In the genomic region with DNA sequence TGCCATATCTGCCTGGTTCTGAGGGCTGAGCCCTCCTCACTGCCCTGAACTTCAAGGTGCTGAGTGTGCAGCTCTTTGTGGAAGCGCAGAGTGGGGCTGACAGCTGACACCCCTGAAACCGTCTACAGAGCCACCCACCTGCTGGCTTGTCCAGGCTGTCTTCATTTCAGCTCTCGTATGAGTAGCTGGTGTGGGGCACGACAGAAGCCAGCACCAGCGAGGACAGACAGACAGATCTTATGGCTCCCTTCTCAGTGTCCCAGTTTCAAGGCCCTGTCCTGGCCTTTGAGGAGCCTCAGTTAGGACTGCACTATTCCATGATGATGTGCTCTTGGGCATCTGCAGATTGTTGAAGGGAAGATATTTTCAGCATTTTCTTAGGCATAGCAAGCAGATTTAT, we compare ENCODE assay signal across 4 cellular contexts.
"Had no signal": no experiment of that assay in that cellular context is flagged by ENCODE, and none has a peak within 500 bp of the region (broad histone marks: within the 10 kb centered on the region; RNA-seq: fewer than 3 reads in every experiment).

No MANE protein-coding gene starts in this region.

- H3K9me3 Mint-ChIP-seq: GM23338, H9 had no signal

- H3K4me3 Mint-ChIP-seq: GM23338, H9 had no signal

- H3K4me2 ChIP-seq: GM23338 had no signal

- DNase-seq: H9, HCEC 1CT, IMR-90 had no signal

- H2AFZ ChIP-seq: GM23338 had no signal

- H3K4me3 ChIP-seq: GM23338 had no signal

- H3K27ac Mint-ChIP-seq: GM23338, H9 had no signal

- ATAC-seq: GM23338 had no signal

- H3K4me1 Mint-ChIP-seq: GM23338 had no signal
